ENCODE assay signal across 20 cellular contexts in genomic region chrX:133323450-133323849, GRCh38.
DNase-seq lines count a peak whose midpoint lies in the region; TF ChIP-seq lines count a peak whose summit lies in the region.
"Had no signal": no experiment of that assay in that cellular context is flagged by ENCODE, and none has a peak within 500 bp of the region (broad histone marks: within the 10 kb centered on the region; RNA-seq: fewer than 3 reads in every experiment).

No MANE protein-coding gene starts in this region.

- H3K36me3 Mint-ChIP-seq in type B pancreatic cell, result peaks cover 22% of the 10 kb centered on the region
- H3K36me3 Mint-ChIP-seq: CD8-positive, alpha-beta T cell had no signal

- H3K27ac Mint-ChIP-seq in type B pancreatic cell, result peak overlapping the region; percentile 45
- H3K27ac Mint-ChIP-seq: activated T-helper 1 cell treated with anti-CD3 and anti-CD28 coated beads, Interleukin-12 subunit alpha, Interleukin-12 subunit beta, Interleukin-2, Interleukin-4 antibody, amounts not matched to agents 30 ng/mL and 10 ng/mL and 1 ng/mL, durations not matched to agents 14 hours and 24 hours and 36 hours; CD8-positive, alpha-beta T cell had no signal

- no peaks in the 10 kb centered on the region for H3K9me3 Mint-ChIP-seq in type B pancreatic cell
- H3K9me3 Mint-ChIP-seq: activated T-helper 1 cell treated with anti-CD3 and anti-CD28 coated beads, Interleukin-12 subunit alpha, Interleukin-12 subunit beta, Interleukin-2, Interleukin-4 antibody, amounts not matched to agents 30 ng/mL and 10 ng/mL and 1 ng/mL, durations not matched to agents 14 hours and 24 hours and 36 hours; CD8-positive, alpha-beta T cell had no signal

- no peak overlapping the region for H3K4me3 ChIP-seq in epithelial cell of esophagus (ENCODE audit: low read length)
- H3K4me3 ChIP-seq: A549, GM23248, SJSA1 had no signal

- DNase-seq in NCI-H510A treated with DMSO at 0.1 percent for 48 hours (lab: John Stamatoyannopoulos, UW) (peak; percentile 1), NCI-H510A (lab: John Stamatoyannopoulos, UW) (no peak), NCI-H774 (lab: John Stamatoyannopoulos, UW) (peak; percentile 6), epithelial cell of esophagus (ENCODE audit: low read depth) (peak; percentile 35), type B pancreatic cell (ENCODE audit: extremely low spot score, unreplicated experiment) (no peak), DMS79 (lab: John Stamatoyannopoulos, UW) (no peak), cerebellar cortex (ENCODE audit: low spot score) (no peak)
- DNase-seq in stimulated activated CD4-positive, alpha-beta T cell treated with anti-CD3 and anti-CD28 coated beads, Interleukin-12 subunit alpha, Interleukin-12 subunit beta, amount 100 ng/mL, for 4 hours, result no peak
- DNase-seq: activated CD4-positive, alpha-beta T cell treated with anti-CD3 and anti-CD28 coated beads, Interleukin-2, amount 50 U/mL, for 4 hours; CD8-positive, alpha-beta T cell; GF-D8; GM23248; left cardiac atrium; NCI-H2171; NK-92 treated with Interleukin-12 subunit alpha and Interleukin-12 subunit beta, amount 100 ng/mL, for 24 hours; substantia nigra; T-helper 9 cell had no signal

- H3K4me3 Mint-ChIP-seq in type B pancreatic cell, result no peak overlapping the region
- H3K4me3 Mint-ChIP-seq: activated T-helper 1 cell treated with anti-CD3 and anti-CD28 coated beads, Interleukin-12 subunit alpha, Interleukin-12 subunit beta, Interleukin-2, Interleukin-4 antibody, amounts not matched to agents 30 ng/mL and 10 ng/mL and 1 ng/mL, durations not matched to agents 14 hours and 24 hours and 36 hours; CD8-positive, alpha-beta T cell had no signal

- peaks cover 30% of the 10 kb centered on the region for H3K4me1 Mint-ChIP-seq in type B pancreatic cell (ENCODE audit: unreplicated experiment)

- TF ChIP-seq CTCF in epithelial cell of esophagus (IDR thresholded peaks at IDR 0.05; ENCODE audit: insufficient read depth, low read depth, low read length, missing control alignments) (no peak), type B pancreatic cell (conservative IDR thresholded peaks at IDR 0.05) (no peak)

- no peaks in the 10 kb centered on the region for H3K27me3 Mint-ChIP-seq in type B pancreatic cell

Comparison
In these comparisons a context has a peak if more than half of its experiments do, and no peak if none do; other contexts are left out.
1. DNase-seq: peak in NCI-H510A treated with DMSO at 0.1 percent for 48 hours (single experiment), NCI-H774 (single experiment) and epithelial cell of esophagus (single experiment); none in NCI-H510A (single experiment), type B pancreatic cell (single experiment), DMS79 (single experiment), stimulated activated CD4-positive, alpha-beta T cell treated with anti-CD3 and anti-CD28 coated beads, Interleukin-12 subunit alpha, Interleukin-12 subunit beta, amount 100 ng/mL, for 4 hours (single experiment) and cerebellar cortex (single experiment).